Comparison of ENCODE assay signal across 8 cellular contexts in genomic region chr17:37742114-37742761, GRCh38. TPM values are rescaled to one million over a fixed set of nuclear protein-coding genes. Genes with fewer than 3 reads are reported as not detected.
DNase-seq lines count a peak whose midpoint lies in the region; ATAC-seq and TF ChIP-seq lines count a peak whose summit lies in the region.

No MANE protein-coding gene starts in this region.

- WGBS in heart right ventricle, 2 donors = 1 to 2% methylated on average over 52 of the region's 52 CpGs
- 3 to 4% methylated on average over 16 to 48 of the region's 52 CpGs for WGBS in upper lobe of left lung, 2 donors

- DNase-seq in heart right ventricle (no peak), cardiac septum (ENCODE audit: low spot score) (no peak), left lobe of liver (ENCODE audit: low spot score) (no peak), upper lobe of left lung (peak in 1 of 2 donors; percentile 87)
- no peak for DNase-seq in activated T-helper 2 cell treated with anti-CD3 and anti-CD28 coated beads, Interferon-gamma antibody, Interleukin-2, Interleukin-4, amounts not matched to agents 10 μg/mL and 5 μg/mL and 100 μg/mL, durations not matched to agents 14 hours and 24 hours and 36 hours (ENCODE audit: low spot score)

- no peak for TF ChIP-seq EP300 in upper lobe of left lung (IDR thresholded peaks at IDR 0.05)

- no peak overlapping the region for H3K27ac Mint-ChIP-seq in activated T-helper 2 cell treated with anti-CD3 and anti-CD28 coated beads, Interferon-gamma antibody, Interleukin-2, Interleukin-4, amounts not matched to agents 10 μg/mL and 5 μg/mL and 100 μg/mL, durations not matched to agents 14 hours and 24 hours and 36 hours

- intact Hi-C loops in heart right ventricle (cut with DNase I) = no loop called here
- intact Hi-C loops in cardiac septum (cut with DNase I) = no loop called here
- intact Hi-C loops in activated T-helper 2 cell treated with anti-CD3 and anti-CD28 coated beads, Interferon-gamma antibody, Interleukin-2, Interleukin-4, amounts not matched to agents 10 μg/mL and 5 μg/mL and 100 μg/mL, durations not matched to agents 14 hours and 24 hours and 36 hours (cut with micrococcal nuclease) = loop anchor here (5.0 kb wide), 1 partner anchor 795 kb away; the partner anchor contains the start of gene AATF

- H3K36me3 ChIP-seq in heart right ventricle (no peaks in the 10 kb centered on the region), upper lobe of left lung (no peaks in the 10 kb centered on the region)

- H3K4me3 ChIP-seq in heart right ventricle (peak overlapping the region in 9 of 10 donors; percentile 25 to 52 (median 37)), upper lobe of left lung (peak overlapping the region; percentile 24 to 56 (median 48))

- peak overlapping the region; percentile 67 for H3K4me3 Mint-ChIP-seq in activated T-helper 2 cell treated with anti-CD3 and anti-CD28 coated beads, Interferon-gamma antibody, Interleukin-2, Interleukin-4, amounts not matched to agents 10 μg/mL and 5 μg/mL and 100 μg/mL, durations not matched to agents 14 hours and 24 hours and 36 hours (ENCODE audit: low read depth)

- peaks cover 43 to 100% (median 100%) of the 10 kb centered on the region in 7 donors for H3K27me3 ChIP-seq in heart right ventricle
- peaks cover 0 to 56% (median 24%) of the 10 kb centered on the region in 4 donors for H3K27me3 ChIP-seq in upper lobe of left lung

- TF ChIP-seq CTCF in heart right ventricle (IDR thresholded peaks at IDR 0.05) (no peak), upper lobe of left lung (IDR thresholded peaks at IDR 0.05) (no peak)

- peaks cover 73% of the 10 kb centered on the region for H3K27me3 Mint-ChIP-seq in activated T-helper 2 cell treated with anti-CD3 and anti-CD28 coated beads, Interferon-gamma antibody, Interleukin-2, Interleukin-4, amounts not matched to agents 10 μg/mL and 5 μg/mL and 100 μg/mL, durations not matched to agents 14 hours and 24 hours and 36 hours (ENCODE audit: low read depth)

- H3K9me3 ChIP-seq in heart right ventricle = no peaks in the 10 kb centered on the region
- H3K9me3 ChIP-seq in upper lobe of left lung = no peaks in the 10 kb centered on the region

- H3K4me1 ChIP-seq in heart right ventricle (peaks cover 8 to 42% (median 32%) of the 10 kb centered on the region in 9 donors), upper lobe of left lung (peaks cover 29 to 43% (median 35%) of the 10 kb centered on the region in 4 donors)

- H3K4me1 Mint-ChIP-seq in activated T-helper 2 cell treated with anti-CD3 and anti-CD28 coated beads, Interferon-gamma antibody, Interleukin-2, Interleukin-4, amounts not matched to agents 10 μg/mL and 5 μg/mL and 100 μg/mL, durations not matched to agents 14 hours and 24 hours and 36 hours (ENCODE audit: low read depth) = peaks cover 21% of the 10 kb centered on the region

- H3K36me3 Mint-ChIP-seq in activated T-helper 2 cell treated with anti-CD3 and anti-CD28 coated beads, Interferon-gamma antibody, Interleukin-2, Interleukin-4, amounts not matched to agents 10 μg/mL and 5 μg/mL and 100 μg/mL, durations not matched to agents 14 hours and 24 hours and 36 hours (ENCODE audit: low read depth) = no peaks in the 10 kb centered on the region

- TF ChIP-seq POLR2A in upper lobe of left lung (IDR thresholded peaks at IDR 0.05) = no peak

- H3K9me3 Mint-ChIP-seq in activated T-helper 2 cell treated with anti-CD3 and anti-CD28 coated beads, Interferon-gamma antibody, Interleukin-2, Interleukin-4, amounts not matched to agents 10 μg/mL and 5 μg/mL and 100 μg/mL, durations not matched to agents 14 hours and 24 hours and 36 hours = no peaks in the 10 kb centered on the region

- ATAC-seq in heart right ventricle (peak in 1 of 8 donors; percentile 16), left lobe of liver (peak; percentile 4), upper lobe of left lung (ENCODE audit: low FRiP score in 2 of 2) (no peak), GM19463 (IDR thresholded peaks at IDR 0.05; ENCODE audit: unreplicated experiment) (no peak), GM18861 (IDR thresholded peaks at IDR 0.05; ENCODE audit: unreplicated experiment) (no peak), GM19035 (IDR thresholded peaks at IDR 0.05; ENCODE audit: unreplicated experiment) (no peak)

- H3K27ac ChIP-seq in heart right ventricle = no peak overlapping the region
- H3K27ac ChIP-seq in upper lobe of left lung = peak overlapping the region; percentile 75 to 86 (median 84)

RNA-seq across cellular contexts. Expression of gene HNF1B, which starts 2.6 kb away (rescaled TPM):
- total RNA-seq in heart right ventricle (not detected), cardiac septum (not detected), left lobe of liver (8.4 TPM), upper lobe of left lung (10 to 100 TPM; 14.4 to 31.4 (median 16.0) TPM)
- polyA plus RNA-seq in heart right ventricle = not detected
- 4.6 and 5.0 TPM in 2 replicates for total RNA-seq in activated T-helper 2 cell treated with anti-CD3 and anti-CD28 coated beads, Interferon-gamma antibody, Interleukin-2, Interleukin-4, amounts not matched to agents 10 μg/mL and 5 μg/mL and 100 μg/mL, durations not matched to agents 14 hours and 24 hours and 36 hours

Comparison
In these comparisons a context has a peak if more than half of its experiments do, and no peak if none do; other contexts are left out.
1. H3K27ac ChIP-seq: peak in upper lobe of left lung (4 of 4); none in heart right ventricle (0 of 10).